23 cellular contexts compared by ENCODE assay signal in the genomic region with DNA sequence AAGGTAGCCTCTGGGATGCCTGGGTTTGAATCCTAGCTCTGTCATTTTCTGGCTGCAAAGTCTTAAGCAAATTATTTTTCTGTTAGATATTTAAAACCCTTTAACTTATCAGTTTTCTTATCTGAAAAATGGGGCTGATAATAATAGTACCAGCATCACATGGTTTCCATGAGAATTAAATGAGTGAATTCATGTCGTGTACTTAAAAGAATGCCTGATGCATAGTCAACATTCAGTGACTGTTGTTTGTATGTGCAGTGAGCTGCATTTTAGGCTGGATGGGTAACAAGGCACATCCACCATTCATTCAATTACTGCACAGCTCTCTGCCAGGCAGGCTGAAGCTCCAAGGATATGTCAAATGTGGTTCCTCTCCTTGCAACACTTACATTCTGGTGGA.
"Had no signal": no experiment of that assay in that cellular context is flagged by ENCODE, and none has a peak within 500 bp of the region (broad histone marks: within the 10 kb centered on the region; RNA-seq: fewer than 3 reads in every experiment).

No MANE protein-coding gene starts in this region.

- H3K36me3 Mint-ChIP-seq: naive B cell had no signal

- ATAC-seq: esophagus mucosa, gastrocnemius medialis, left cardiac atrium, left lung, mucosa of descending colon, sciatic nerve had no signal

- H3K4me1 Mint-ChIP-seq: naive B cell, nephron progenitor cell had no signal

- DNase-seq: cortex of kidney; effector CD4-positive, alpha-beta T cell; endodermal cell; foreskin fibroblast; gastrocnemius medialis; left cardiac atrium; left lung; mesenchymal stem cell; mucosa of descending colon; naive B cell; nephron progenitor cell; nucleus accumbens; stimulated activated CD4-positive, alpha-beta T cell treated with anti-CD3 and anti-CD28 coated beads, Interleukin-12 subunit alpha, Interleukin-12 subunit beta, amount 100 ng/mL, for 4 hours; stimulated activated CD4-positive, alpha-beta T cell treated with anti-CD3 and anti-CD28 coated beads, Interleukin-1b, Interleukin-23, amount 100 ng/mL, for 48 hours; stimulated activated CD4-positive, alpha-beta T cell treated with anti-CD3 and anti-CD28 coated beads, Interleukin-4, amount 100 ng/mL, for 1 hour; stimulated activated CD8-positive, alpha-beta memory T cell treated with anti-CD3 and anti-CD28 coated beads, Interleukin-4, amount 100 ng/mL, for 48 hours; stimulated activated naive CD4-positive, alpha-beta T cell treated with Interleukin-2 at 50 U/mL for 16 hours; stomach; thyroid gland had no signal

- H3K27ac Mint-ChIP-seq: endodermal cell, mesothelial cell of epicardium, naive B cell, type B pancreatic cell had no signal

- H3K4me3 Mint-ChIP-seq: endodermal cell, mesothelial cell of epicardium, nephron progenitor cell, type B pancreatic cell had no signal
